Comparison of ENCODE assay signal across 1 cellular context in the genomic region with DNA sequence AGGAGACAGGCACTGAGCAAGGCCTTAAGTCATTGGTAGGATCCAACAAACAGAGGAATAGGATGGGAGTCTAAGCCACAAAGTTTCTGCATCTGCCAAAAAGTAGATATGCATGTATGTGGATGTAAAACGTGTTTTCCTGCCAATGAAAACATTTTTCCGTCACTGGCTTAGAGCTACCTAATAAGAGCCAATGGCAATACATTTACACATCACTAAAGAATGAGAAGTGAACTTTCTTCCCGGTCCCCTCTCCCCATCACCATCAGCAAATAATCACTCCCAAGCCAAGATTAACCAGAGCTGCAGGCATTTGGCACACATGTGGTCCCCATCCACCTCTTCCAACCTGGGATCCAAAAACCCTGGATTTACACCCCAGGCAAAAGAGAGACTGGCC.
TF ChIP-seq lines count a peak whose summit lies in the region.

No MANE protein-coding gene starts in this region.

TF ChIP-seq in endothelial cell of umbilical vein, 7 proteins besides CTCF, POLR2A, EP300 and RAD21:
- TF ChIP-seq POLR2AphosphoS5 (IDR thresholded peaks at IDR 0.05; ENCODE audit: insufficient read depth, low read depth, low read length) (no peak), JUN (IDR thresholded peaks at IDR 0.05; ENCODE audit: borderline replicate concordance, insufficient read depth, insufficient read length, low read depth) (no peak), GATA2 (IDR thresholded peaks at IDR 0.05; ENCODE audit: insufficient read depth, insufficient read length, low read depth, low read length) (no peak), FOS (IDR thresholded peaks at IDR 0.05; ENCODE audit: borderline replicate concordance, insufficient read depth, low read length) (no peak), EZH2 (IDR thresholded peaks at IDR 0.05; ENCODE audit: borderline replicate concordance, low read depth, low read length, severe bottlenecking) (no peak), MYC (IDR thresholded peaks at IDR 0.05; ENCODE audit: low read depth, low read length) (no peak)
- TF ChIP-seq, protein P1, sequence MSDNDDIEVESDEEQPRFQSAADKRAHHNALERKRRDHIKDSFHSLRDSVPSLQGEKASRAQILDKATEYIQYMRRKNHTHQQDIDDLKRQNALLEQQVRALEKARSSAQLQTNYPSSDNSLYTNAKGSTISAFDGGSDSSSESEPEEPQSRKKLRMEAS (IDR thresholded peaks at IDR 0.05; ENCODE audit: insufficient read depth, insufficient read length) = no peak
